Comparison of ENCODE assay signal across 37 cellular contexts in genomic region chr3:120706950-120707349, GRCh38.
"Had no signal": no experiment of that assay in that cellular context is flagged by ENCODE, and none has a peak within 500 bp of the region (broad histone marks: within the 10 kb centered on the region; RNA-seq: fewer than 3 reads in every experiment).

No MANE protein-coding gene starts in this region.

- FAIRE-seq: astrocyte, RCC 7860 had no signal

- H3K4me3 Mint-ChIP-seq: activated CD4-positive, alpha-beta T cell treated with anti-CD3 and anti-CD28 coated beads, Interleukin-2, amount 10 ng/mL, durations not matched to agents 24 days and 14 days; activated CD8-positive, alpha-beta T cell treated with anti-CD3 and anti-CD28 coated beads for 36 hours; activated T-cell treated with anti-CD3 and anti-CD28 coated beads, Interleukin-2, amount 50 U/mL, for 72 hours; activated T-helper 17 cell treated with anti-CD3 and anti-CD28 coated beads, Interleukin-2, amount 50 U/mL, for 72 hours had no signal

- H3K4me1 ChIP-seq: adrenal gland, body of pancreas, breast epithelium had no signal

- H3K9me3 ChIP-seq: adrenal gland, body of pancreas, breast epithelium had no signal

- H3K9me3 Mint-ChIP-seq: activated CD4-positive, alpha-beta T cell treated with anti-CD3 and anti-CD28 coated beads, Interleukin-2, amount 10 ng/mL, durations not matched to agents 24 days and 14 days had no signal

- H3K27me3 Mint-ChIP-seq: activated CD4-positive, alpha-beta T cell treated with anti-CD3 and anti-CD28 coated beads, Interleukin-2, amount 10 ng/mL, durations not matched to agents 24 days and 14 days; activated CD8-positive, alpha-beta T cell treated with anti-CD3 and anti-CD28 coated beads for 36 hours; activated T-helper 17 cell treated with anti-CD3 and anti-CD28 coated beads, Interleukin-2, amount 50 U/mL, for 72 hours had no signal

- ATAC-seq: activated CD8-positive, alpha-beta T cell treated with anti-CD3 and anti-CD28 coated beads for 36 hours; activated naive CD4-positive, alpha-beta T cell treated with anti-CD3 and anti-CD28 coated beads, Interleukin-2, amount 50 U/mL, for 72 hours; activated T-cell treated with anti-CD3 and anti-CD28 coated beads, Interleukin-2, amount 50 U/mL, for 72 hours; activated T-helper 17 cell treated with anti-CD3 and anti-CD28 coated beads, Interleukin-2, amount 50 U/mL, for 72 hours; body of pancreas; Right ventricle myocardium inferior; SK-N-SH treated with all-trans-retinoic acid at 6 μM for 48 hours had no signal

- H3K4me2 ChIP-seq: PC-9 had no signal

- H2AFZ ChIP-seq: PC-9 had no signal

- H3K36me3 ChIP-seq: adrenal gland, breast epithelium had no signal

- DNase-seq: activated CD4-positive, alpha-beta T cell treated with anti-CD3 and anti-CD28 coated beads for 1 hour; activated CD4-positive, alpha-beta T cell treated with anti-CD3 and anti-CD28 coated beads, Interleukin-2, amount 10 ng/mL, durations not matched to agents 24 days and 14 days; activated CD4-positive, alpha-beta T cell treated with anti-CD3 and anti-CD28 coated beads, Interleukin-2, amount 50 U/mL, for 4 hours; activated CD4-positive, CD25-positive, alpha-beta regulatory T cell; activated CD8-positive, alpha-beta T cell treated with anti-CD3 and anti-CD28 coated beads for 36 hours; activated effector memory CD4-positive, alpha-beta T cell treated with anti-CD3 and anti-CD28 coated beads, Interleukin-2, amount 50 U/mL, for 16 hours; activated naive CD4-positive, alpha-beta T cell; activated T-cell treated with anti-CD3 and anti-CD28 coated beads, Interleukin-2, amount 50 U/mL, for 1 hour; activated T-cell treated with anti-CD3 and anti-CD28 coated beads, Interleukin-2, amount 50 U/mL, for 72 hours; adrenal gland; body of pancreas; MM.1S; MV-4-11; NCI-H1092; NCI-H1436 treated with DMSO at 0.1 percent for 48 hours; NCI-H1694 treated with DMSO at 0.1 percent for 48 hours; NCI-H2029; NCI-H2107; NCI-H2171; NCI-H510A; NCI-H526; NCI-H748 treated with DMSO at 0.1 percent for 48 hours; NK-92 treated with Interleukin-12 subunit alpha and Interleukin-12 subunit beta, amount 100 ng/mL, for 24 hours; PC-9; SIG-M5; T-helper 1 cell; T-helper 2 cell; T-helper 9 cell; WERI-Rb-1 had no signal

- H3K4me1 Mint-ChIP-seq: activated CD4-positive, alpha-beta T cell treated with anti-CD3 and anti-CD28 coated beads, Interleukin-2, amount 10 ng/mL, durations not matched to agents 24 days and 14 days had no signal

- H3K27ac ChIP-seq: adrenal gland, body of pancreas, breast epithelium, PC-9, RWPE1, WERI-Rb-1 had no signal

- H3K27me3 ChIP-seq: adrenal gland, body of pancreas, breast epithelium had no signal

- H3K27ac Mint-ChIP-seq: activated CD4-positive, alpha-beta T cell treated with anti-CD3 and anti-CD28 coated beads, Interleukin-2, amount 10 ng/mL, durations not matched to agents 24 days and 14 days; activated CD8-positive, alpha-beta T cell treated with anti-CD3 and anti-CD28 coated beads for 36 hours; activated naive CD4-positive, alpha-beta T cell treated with anti-CD3 and anti-CD28 coated beads, Interleukin-2, amount 50 U/mL, for 72 hours; activated T-cell treated with anti-CD3 and anti-CD28 coated beads, Interleukin-2, amount 50 U/mL, for 72 hours; activated T-helper 17 cell treated with anti-CD3 and anti-CD28 coated beads, Interleukin-2, amount 50 U/mL, for 72 hours had no signal

- H3K4me3 ChIP-seq: adrenal gland, body of pancreas, breast epithelium, PC-9 had no signal
